ENCODE assay signal across 1 cellular context in the genomic region with DNA sequence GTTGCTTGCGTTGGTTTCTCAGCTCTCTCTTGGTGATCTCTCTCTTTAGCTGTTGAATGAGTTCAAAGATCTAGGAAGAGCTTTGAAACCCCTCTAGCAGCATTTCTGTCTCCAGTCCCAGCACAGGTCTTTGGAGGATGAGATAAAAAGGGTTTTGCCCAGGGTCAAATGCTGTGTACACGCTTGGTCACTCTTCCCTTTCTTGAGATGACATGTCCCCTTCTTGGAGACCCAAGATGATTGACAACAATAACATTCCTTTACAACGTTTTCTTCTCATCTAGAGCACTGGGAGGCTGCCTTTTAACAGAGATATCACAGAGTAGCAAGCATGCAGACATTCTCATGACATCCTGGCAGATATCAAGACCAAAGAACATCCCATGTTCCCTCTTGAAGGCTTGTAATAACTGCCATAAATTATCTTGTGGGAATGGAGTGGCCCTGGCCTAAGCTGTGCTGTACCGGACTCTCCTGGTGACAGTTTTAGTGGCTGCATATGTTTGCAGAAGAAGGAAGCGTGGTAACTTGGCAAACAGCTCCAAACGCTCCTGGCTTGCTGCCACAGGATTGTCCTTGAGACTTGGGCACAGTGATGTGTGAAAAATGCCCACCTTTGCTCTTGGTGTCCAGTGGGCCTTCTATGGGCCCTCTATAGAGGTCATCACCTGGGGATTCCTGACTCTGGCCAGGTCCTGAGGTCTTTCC.
TF ChIP-seq lines count a peak whose summit lies in the region.

No MANE protein-coding gene starts in this region.

TF ChIP-seq in HepG2, 621 proteins besides CTCF, POLR2A, EP300 and RAD21 (continued from another document and continues in another):
- TF ChIP-seq, protein P1, sequence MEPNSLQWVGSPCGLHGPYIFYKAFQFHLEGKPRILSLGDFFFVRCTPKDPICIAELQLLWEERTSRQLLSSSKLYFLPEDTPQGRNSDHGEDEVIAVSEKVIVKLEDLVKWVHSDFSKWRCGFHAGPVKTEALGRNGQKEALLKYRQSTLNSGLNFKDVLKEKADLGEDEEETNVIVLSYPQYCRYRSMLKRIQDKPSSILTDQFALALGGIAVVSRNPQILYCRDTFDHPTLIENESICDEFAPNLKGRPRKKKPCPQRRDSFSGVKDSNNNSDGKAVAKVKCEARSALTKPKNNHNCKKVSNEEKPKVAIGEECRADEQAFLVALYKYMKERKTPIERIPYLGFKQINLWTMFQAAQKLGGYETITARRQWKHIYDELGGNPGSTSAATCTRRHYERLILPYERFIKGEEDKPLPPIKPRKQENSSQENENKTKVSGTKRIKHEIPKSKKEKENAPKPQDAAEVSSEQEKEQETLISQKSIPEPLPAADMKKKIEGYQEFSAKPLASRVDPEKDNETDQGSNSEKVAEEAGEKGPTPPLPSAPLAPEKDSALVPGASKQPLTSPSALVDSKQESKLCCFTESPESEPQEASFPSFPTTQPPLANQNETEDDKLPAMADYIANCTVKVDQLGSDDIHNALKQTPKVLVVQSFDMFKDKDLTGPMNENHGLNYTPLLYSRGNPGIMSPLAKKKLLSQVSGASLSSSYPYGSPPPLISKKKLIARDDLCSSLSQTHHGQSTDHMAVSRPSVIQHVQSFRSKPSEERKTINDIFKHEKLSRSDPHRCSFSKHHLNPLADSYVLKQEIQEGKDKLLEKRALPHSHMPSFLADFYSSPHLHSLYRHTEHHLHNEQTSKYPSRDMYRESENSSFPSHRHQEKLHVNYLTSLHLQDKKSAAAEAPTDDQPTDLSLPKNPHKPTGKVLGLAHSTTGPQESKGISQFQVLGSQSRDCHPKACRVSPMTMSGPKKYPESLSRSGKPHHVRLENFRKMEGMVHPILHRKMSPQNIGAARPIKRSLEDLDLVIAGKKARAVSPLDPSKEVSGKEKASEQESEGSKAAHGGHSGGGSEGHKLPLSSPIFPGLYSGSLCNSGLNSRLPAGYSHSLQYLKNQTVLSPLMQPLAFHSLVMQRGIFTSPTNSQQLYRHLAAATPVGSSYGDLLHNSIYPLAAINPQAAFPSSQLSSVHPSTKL (CRISPR knock-in tag; IDR thresholded peaks at IDR 0.05), result 0 out of 2 replicates have a peak, but pooled peaks have one; percentile 22
- TF ChIP-seq ZNF558 (CRISPR knock-in tag; IDR thresholded peaks at IDR 0.05; ENCODE audit: borderline replicate concordance) (no peak), THAP11 (CRISPR knock-in tag; IDR thresholded peaks at IDR 0.05) (no peak), ZNF761 (CRISPR knock-in tag; conservative IDR thresholded peaks at IDR 0.05) (no peak), ZNF615 (CRISPR knock-in tag; IDR thresholded peaks at IDR 0.05; ENCODE audit: borderline replicate concordance) (no peak), YY1 (IDR thresholded peaks at IDR 0.05; ENCODE audit: insufficient read depth, insufficient replicate concordance, low read depth, low read length) (no peak), EED (CRISPR knock-in tag; IDR thresholded peaks at IDR 0.05) (no peak), NKX3-1 (CRISPR knock-in tag; IDR thresholded peaks at IDR 0.05) (no peak), PITX1 (CRISPR knock-in tag; IDR thresholded peaks at IDR 0.05) (0 out of 2 replicates have a peak, but pooled peaks have one; percentile 38), ZNF251 (CRISPR knock-in tag; IDR thresholded peaks at IDR 0.05) (no peak), MBD4 (IDR thresholded peaks at IDR 0.05; ENCODE audit: borderline replicate concordance, low read length) (no peak), NR2F1 (CRISPR knock-in tag; IDR thresholded peaks at IDR 0.05) (no peak), WIZ (CRISPR knock-in tag; IDR thresholded peaks at IDR 0.05) (no peak), RFXANK (CRISPR knock-in tag; IDR thresholded peaks at IDR 0.05) (no peak), ZNF207 (IDR thresholded peaks at IDR 0.05; ENCODE audit: borderline replicate concordance) (no peak), HNF4A (CRISPR knock-in tag; IDR thresholded peaks at IDR 0.05) (peak; percentile 15; the same call in 1 of the 2 replicates), PHF8 (CRISPR knock-in tag; IDR thresholded peaks at IDR 0.05) (no peak), SYNCRIP (IDR thresholded peaks at IDR 0.05; ENCODE audit: insufficient read depth, low read depth, low read length) (no peak), ERF (CRISPR knock-in tag; IDR thresholded peaks at IDR 0.05) (no peak), HOXA9 (CRISPR knock-in tag; IDR thresholded peaks at IDR 0.05; ENCODE audit: borderline replicate concordance) (no peak), ZNF333 (CRISPR knock-in tag; IDR thresholded peaks at IDR 0.05; ENCODE audit: borderline replicate concordance) (no peak), ZMYM2 (CRISPR knock-in tag; IDR thresholded peaks at IDR 0.05) (no peak)
- TF ChIP-seq, protein P2, sequence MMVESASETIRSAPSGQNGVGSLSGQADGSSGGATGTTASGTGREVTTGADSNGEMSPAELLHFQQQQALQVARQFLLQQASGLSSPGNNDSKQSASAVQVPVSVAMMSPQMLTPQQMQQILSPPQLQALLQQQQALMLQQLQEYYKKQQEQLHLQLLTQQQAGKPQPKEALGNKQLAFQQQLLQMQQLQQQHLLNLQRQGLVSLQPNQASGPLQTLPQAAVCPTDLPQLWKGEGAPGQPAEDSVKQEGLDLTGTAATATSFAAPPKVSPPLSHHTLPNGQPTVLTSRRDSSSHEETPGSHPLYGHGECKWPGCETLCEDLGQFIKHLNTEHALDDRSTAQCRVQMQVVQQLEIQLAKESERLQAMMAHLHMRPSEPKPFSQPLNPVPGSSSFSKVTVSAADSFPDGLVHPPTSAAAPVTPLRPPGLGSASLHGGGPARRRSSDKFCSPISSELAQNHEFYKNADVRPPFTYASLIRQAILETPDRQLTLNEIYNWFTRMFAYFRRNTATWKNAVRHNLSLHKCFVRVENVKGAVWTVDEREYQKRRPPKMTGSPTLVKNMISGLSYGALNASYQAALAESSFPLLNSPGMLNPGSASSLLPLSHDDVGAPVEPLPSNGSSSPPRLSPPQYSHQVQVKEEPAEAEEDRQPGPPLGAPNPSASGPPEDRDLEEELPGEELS (CRISPR knock-in tag; IDR thresholded peaks at IDR 0.05), result no peak
- TF ChIP-seq, protein P3, sequence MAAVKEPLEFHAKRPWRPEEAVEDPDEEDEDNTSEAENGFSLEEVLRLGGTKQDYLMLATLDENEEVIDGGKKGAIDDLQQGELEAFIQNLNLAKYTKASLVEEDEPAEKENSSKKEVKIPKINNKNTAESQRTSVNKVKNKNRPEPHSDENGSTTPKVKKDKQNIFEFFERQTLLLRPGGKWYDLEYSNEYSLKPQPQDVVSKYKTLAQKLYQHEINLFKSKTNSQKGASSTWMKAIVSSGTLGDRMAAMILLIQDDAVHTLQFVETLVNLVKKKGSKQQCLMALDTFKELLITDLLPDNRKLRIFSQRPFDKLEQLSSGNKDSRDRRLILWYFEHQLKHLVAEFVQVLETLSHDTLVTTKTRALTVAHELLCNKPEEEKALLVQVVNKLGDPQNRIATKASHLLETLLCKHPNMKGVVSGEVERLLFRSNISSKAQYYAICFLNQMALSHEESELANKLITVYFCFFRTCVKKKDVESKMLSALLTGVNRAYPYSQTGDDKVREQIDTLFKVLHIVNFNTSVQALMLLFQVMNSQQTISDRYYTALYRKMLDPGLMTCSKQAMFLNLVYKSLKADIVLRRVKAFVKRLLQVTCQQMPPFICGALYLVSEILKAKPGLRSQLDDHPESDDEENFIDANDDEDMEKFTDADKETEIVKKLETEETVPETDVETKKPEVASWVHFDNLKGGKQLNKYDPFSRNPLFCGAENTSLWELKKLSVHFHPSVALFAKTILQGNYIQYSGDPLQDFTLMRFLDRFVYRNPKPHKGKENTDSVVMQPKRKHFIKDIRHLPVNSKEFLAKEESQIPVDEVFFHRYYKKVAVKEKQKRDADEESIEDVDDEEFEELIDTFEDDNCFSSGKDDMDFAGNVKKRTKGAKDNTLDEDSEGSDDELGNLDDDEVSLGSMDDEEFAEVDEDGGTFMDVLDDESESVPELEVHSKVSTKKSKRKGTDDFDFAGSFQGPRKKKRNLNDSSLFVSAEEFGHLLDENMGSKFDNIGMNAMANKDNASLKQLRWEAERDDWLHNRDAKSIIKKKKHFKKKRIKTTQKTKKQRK (IDR thresholded peaks at IDR 0.05; ENCODE audit: low read length), result no peak
- TF ChIP-seq, protein P4, sequence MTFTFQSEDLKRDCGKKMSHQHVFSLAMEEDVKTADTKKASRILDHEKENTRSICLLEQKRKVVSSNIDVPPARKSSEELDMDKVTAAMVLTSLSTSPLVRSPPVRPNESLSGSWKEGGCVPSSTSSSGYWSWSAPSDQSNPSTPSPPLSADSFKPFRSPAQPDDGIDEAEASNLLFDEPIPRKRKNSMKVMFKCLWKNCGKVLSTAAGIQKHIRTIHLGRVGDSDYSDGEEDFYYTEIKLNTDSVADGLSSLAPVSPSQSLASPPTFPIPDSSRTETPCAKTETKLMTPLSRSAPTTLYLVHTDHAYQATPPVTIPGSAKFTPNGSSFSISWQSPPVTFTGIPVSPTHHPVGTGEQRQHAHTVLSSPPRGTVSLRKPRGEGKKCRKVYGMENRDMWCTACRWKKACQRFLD (CRISPR knock-in tag; IDR thresholded peaks at IDR 0.05; ENCODE audit: borderline replicate concordance), result no peak
- TF ChIP-seq, protein P5, sequence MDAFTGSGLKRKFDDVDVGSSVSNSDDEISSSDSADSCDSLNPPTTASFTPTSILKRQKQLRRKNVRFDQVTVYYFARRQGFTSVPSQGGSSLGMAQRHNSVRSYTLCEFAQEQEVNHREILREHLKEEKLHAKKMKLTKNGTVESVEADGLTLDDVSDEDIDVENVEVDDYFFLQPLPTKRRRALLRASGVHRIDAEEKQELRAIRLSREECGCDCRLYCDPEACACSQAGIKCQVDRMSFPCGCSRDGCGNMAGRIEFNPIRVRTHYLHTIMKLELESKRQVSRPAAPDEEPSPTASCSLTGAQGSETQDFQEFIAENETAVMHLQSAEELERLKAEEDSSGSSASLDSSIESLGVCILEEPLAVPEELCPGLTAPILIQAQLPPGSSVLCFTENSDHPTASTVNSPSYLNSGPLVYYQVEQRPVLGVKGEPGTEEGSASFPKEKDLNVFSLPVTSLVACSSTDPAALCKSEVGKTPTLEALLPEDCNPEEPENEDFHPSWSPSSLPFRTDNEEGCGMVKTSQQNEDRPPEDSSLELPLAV (CRISPR knock-in tag; conservative IDR thresholded peaks at IDR 0.05; ENCODE audit: low read depth), result no peak
- TF ChIP-seq, protein P6, sequence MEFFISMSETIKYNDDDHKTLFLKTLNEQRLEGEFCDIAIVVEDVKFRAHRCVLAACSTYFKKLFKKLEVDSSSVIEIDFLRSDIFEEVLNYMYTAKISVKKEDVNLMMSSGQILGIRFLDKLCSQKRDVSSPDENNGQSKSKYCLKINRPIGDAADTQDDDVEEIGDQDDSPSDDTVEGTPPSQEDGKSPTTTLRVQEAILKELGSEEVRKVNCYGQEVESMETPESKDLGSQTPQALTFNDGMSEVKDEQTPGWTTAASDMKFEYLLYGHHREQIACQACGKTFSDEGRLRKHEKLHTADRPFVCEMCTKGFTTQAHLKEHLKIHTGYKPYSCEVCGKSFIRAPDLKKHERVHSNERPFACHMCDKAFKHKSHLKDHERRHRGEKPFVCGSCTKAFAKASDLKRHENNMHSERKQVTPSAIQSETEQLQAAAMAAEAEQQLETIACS (CRISPR knock-in tag; IDR thresholded peaks at IDR 0.05), result no peak
- TF ChIP-seq, protein P7, sequence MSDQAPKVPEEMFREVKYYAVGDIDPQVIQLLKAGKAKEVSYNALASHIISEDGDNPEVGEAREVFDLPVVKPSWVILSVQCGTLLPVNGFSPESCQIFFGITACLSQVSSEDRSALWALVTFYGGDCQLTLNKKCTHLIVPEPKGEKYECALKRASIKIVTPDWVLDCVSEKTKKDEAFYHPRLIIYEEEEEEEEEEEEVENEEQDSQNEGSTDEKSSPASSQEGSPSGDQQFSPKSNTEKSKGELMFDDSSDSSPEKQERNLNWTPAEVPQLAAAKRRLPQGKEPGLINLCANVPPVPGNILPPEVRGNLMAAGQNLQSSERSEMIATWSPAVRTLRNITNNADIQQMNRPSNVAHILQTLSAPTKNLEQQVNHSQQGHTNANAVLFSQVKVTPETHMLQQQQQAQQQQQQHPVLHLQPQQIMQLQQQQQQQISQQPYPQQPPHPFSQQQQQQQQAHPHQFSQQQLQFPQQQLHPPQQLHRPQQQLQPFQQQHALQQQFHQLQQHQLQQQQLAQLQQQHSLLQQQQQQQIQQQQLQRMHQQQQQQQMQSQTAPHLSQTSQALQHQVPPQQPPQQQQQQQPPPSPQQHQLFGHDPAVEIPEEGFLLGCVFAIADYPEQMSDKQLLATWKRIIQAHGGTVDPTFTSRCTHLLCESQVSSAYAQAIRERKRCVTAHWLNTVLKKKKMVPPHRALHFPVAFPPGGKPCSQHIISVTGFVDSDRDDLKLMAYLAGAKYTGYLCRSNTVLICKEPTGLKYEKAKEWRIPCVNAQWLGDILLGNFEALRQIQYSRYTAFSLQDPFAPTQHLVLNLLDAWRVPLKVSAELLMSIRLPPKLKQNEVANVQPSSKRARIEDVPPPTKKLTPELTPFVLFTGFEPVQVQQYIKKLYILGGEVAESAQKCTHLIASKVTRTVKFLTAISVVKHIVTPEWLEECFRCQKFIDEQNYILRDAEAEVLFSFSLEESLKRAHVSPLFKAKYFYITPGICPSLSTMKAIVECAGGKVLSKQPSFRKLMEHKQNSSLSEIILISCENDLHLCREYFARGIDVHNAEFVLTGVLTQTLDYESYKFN (CRISPR knock-in tag; conservative IDR thresholded peaks at IDR 0.05), result 0 out of 2 replicates have a peak, but pooled peaks have one; percentile 23
- TF ChIP-seq, protein P8, sequence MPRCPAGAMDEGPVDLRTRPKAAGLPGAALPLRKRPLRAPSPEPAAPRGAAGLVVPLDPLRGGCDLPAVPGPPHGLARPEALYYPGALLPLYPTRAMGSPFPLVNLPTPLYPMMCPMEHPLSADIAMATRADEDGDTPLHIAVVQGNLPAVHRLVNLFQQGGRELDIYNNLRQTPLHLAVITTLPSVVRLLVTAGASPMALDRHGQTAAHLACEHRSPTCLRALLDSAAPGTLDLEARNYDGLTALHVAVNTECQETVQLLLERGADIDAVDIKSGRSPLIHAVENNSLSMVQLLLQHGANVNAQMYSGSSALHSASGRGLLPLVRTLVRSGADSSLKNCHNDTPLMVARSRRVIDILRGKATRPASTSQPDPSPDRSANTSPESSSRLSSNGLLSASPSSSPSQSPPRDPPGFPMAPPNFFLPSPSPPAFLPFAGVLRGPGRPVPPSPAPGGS (CRISPR knock-in tag; IDR thresholded peaks at IDR 0.05), result no peak
